Comparison of ENCODE assay signal across 12 cellular contexts in genomic region chr20:32034581-32035397, GRCh38. TPM values are rescaled to one million over a fixed set of nuclear protein-coding genes. Genes with fewer than 3 reads are reported as not detected.
DNase-seq lines count a peak whose midpoint lies in the region; ATAC-seq, FAIRE-seq and TF ChIP-seq lines count a peak whose summit lies in the region.
"Had no signal": no experiment of that assay in that cellular context is flagged by ENCODE, and none has a peak within 500 bp of the region (broad histone marks: within the 10 kb centered on the region; RNA-seq: fewer than 3 reads in every experiment).

No MANE protein-coding gene starts in this region.

- TF ChIP-seq CTCF in A549 (IDR thresholded peaks at IDR 0.05) (peak; percentile 7; the same call in 1 of the 3 replicates), RWPE2 (IDR thresholded peaks at IDR 0.05; ENCODE audit: poor library complexity, severe bottlenecking) (peak; percentile 62), sigmoid colon (IDR thresholded peaks at IDR 0.05) (no peak)

- POLR2A ChIA-PET in A549 (lab: Yijun Ruan, JAX): no interaction called here

- H3K9me3 ChIP-seq in A549 (no peaks in the 10 kb centered on the region), RWPE2 (ENCODE audit: severe bottlenecking) (no peaks in the 10 kb centered on the region), sigmoid colon (no peaks in the 10 kb centered on the region)
- H3K9me3 ChIP-seq: thoracic aorta had no signal

- H3K4me2 ChIP-seq in A549: no peak overlapping the region

- FAIRE-seq in A549 (lab: Jason Lieb, UNC): no peak
- peak; percentile 56 for FAIRE-seq in GM12891 (lab: Jason Lieb, UNC)

- H3K27me3 ChIP-seq in RWPE2 (ENCODE audit: insufficient read depth, poor library complexity, severe bottlenecking) (peaks cover 56% of the 10 kb centered on the region), sigmoid colon (peaks cover 10 to 80% (median 39%) of the 10 kb centered on the region in 3 donors)

- 22% methylated on average over 8 of the region's 9 CpGs for WGBS in A549 (ENCODE audit: missing lambda C conversion rate)
- WGBS in sigmoid colon, 2 donors: 38 to 51% methylated on average over 9 of the region's 9 CpGs

- H3K36me3 ChIP-seq in RWPE2 (ENCODE audit: low read depth) (no peaks in the 10 kb centered on the region), sigmoid colon (no peaks in the 10 kb centered on the region)
- H3K36me3 ChIP-seq: thoracic aorta had no signal

- peaks cover 16% of the 10 kb centered on the region; the same call in 2 of the 3 replicates for H3K4me1 ChIP-seq in A549
- H3K4me1 ChIP-seq in RWPE2 (ENCODE audit: insufficient read depth, poor library complexity, severe bottlenecking): peaks cover 4% of the 10 kb centered on the region
- H3K4me1 ChIP-seq in sigmoid colon: peaks cover 0 to 10% (median 8%) of the 10 kb centered on the region in 4 donors

- TF ChIP-seq EP300 in A549 (IDR thresholded peaks at IDR 0.05) (no peak), sigmoid colon (IDR thresholded peaks at IDR 0.05) (no peak)

- TF ChIP-seq RAD21 in A549 (conservative IDR thresholded peaks at IDR 0.05 in 1 of 2, IDR thresholded peaks at IDR 0.05 in 1 of 2): peak; percentile 26 to 52; a peak in 3 of 5 replicates

- DNase-seq in A549 (ENCODE audit: low read depth in 1 of 2, low spot score in 1 of 2) (peak in 1 of 2 experiments; percentile 21), GM12891 (ENCODE audit: insufficient read length, low spot score) (no peak), RWPE2 (ENCODE audit: low spot score) (peak; percentile 71), Right ventricle myocardium superior (no peak), sigmoid colon (no peak), GOT3 (lab: John Stamatoyannopoulos, UW) (no peak)
- no peak for DNase-seq in activated CD4-positive, alpha-beta T cell treated with anti-CD3 and anti-CD28 coated beads, Interleukin-2, amount 50 U/mL, for 48 hours
- DNase-seq: activated T-cell treated with anti-CD3 and anti-CD28 coated beads, Interleukin-2, amount 50 U/mL, for 1 hour had no signal

- intact Hi-C loops in Right ventricle myocardium superior (cut with DNase I) (loop anchor here (5.0 to 10.0 kb wide), 3 partner anchors 82 to 210 kb away; partner anchors contain the start of gene PDRG1), sigmoid colon (cut with DNase I) (loop anchor here (5.0 kb wide), 1 partner anchor 182 kb away; no protein-coding TSS in a partner anchor)

- peak in 1 of 2 experiments; percentile 30; a peak in 1 of 6 replicates for ATAC-seq in A549
- ATAC-seq in RWPE2 (ENCODE audit: low read depth): peak; percentile 26; the same call in 1 of the 3 replicates
- peak; percentile 61 for ATAC-seq in Right ventricle myocardium superior (ENCODE audit: poor library complexity)
- ATAC-seq in HG03565 (IDR thresholded peaks at IDR 0.05; ENCODE audit: unreplicated experiment): no peak

- no peak for TF ChIP-seq POLR2A in A549 (IDR thresholded peaks at IDR 0.05; ENCODE audit: low read length)
- no peak for TF ChIP-seq POLR2A in GM12891 (IDR thresholded peaks at IDR 0.05; ENCODE audit: low read depth, low read length)
- no peak for TF ChIP-seq POLR2A in sigmoid colon (IDR thresholded peaks at IDR 0.05)

- no peak overlapping the region for H3K4me3 ChIP-seq in A549
- no peak overlapping the region for H3K4me3 ChIP-seq in RWPE2 (ENCODE audit: severe bottlenecking)
- no peak overlapping the region for H3K4me3 ChIP-seq in sigmoid colon
- H3K4me3 ChIP-seq: thoracic aorta had no signal

- no peak overlapping the region for H3K27ac ChIP-seq in A549
- H3K27ac ChIP-seq in RWPE2 (ENCODE audit: poor library complexity, severe bottlenecking): no peak overlapping the region
- no peak overlapping the region for H3K27ac ChIP-seq in sigmoid colon
- H3K27ac ChIP-seq: thoracic aorta had no signal

- CTCF ChIA-PET in A549 (lab: Yijun Ruan, JAX): interaction anchor here (0.6 to 10.4 kb wide), 15 partner anchors 9 to 311 kb away, joined by 3 to 193 read pairs (median 5); partner anchors contain the start of genes BCL2L1 and PDRG1

TF ChIP-seq in A549, 52 proteins besides CTCF, POLR2A, EP300 and RAD21 (continues in another document):
- no peak for TF ChIP-seq PBX3 (IDR thresholded peaks at IDR 0.05)
- no peak for TF ChIP-seq MAX (IDR thresholded peaks at IDR 0.05)
- TF ChIP-seq ZSCAN20 (CRISPR knock-in tag; IDR thresholded peaks at IDR 0.05): no peak
- no peak for TF ChIP-seq HDAC2 (IDR thresholded peaks at IDR 0.05)
- TF ChIP-seq BHLHE40 (IDR thresholded peaks at IDR 0.05; ENCODE audit: low read depth, low read length): no peak
- no peak for TF ChIP-seq ATOH8 (CRISPR knock-in tag; IDR thresholded peaks at IDR 0.05; ENCODE audit: low read depth)
- TF ChIP-seq RCOR1 (IDR thresholded peaks at IDR 0.05; ENCODE audit: low read depth, low read length): no peak

TF ChIP-seq in GM12891, 5 proteins besides CTCF, POLR2A, EP300 and RAD21:
- TF ChIP-seq POU2F2 (IDR thresholded peaks at IDR 0.05; ENCODE audit: low read depth, low read length) (no peak), SPI1 (IDR thresholded peaks at IDR 0.05; ENCODE audit: low read depth, low read length) (no peak), TAF1 (IDR thresholded peaks at IDR 0.05; ENCODE audit: low read depth, low read length) (no peak), PAX5 (IDR thresholded peaks at IDR 0.05; ENCODE audit: insufficient read depth, low read length, severe bottlenecking) (no peak), POLR2AphosphoS5 (IDR thresholded peaks at IDR 0.05; ENCODE audit: low read depth, low read length) (no peak)
TF ChIP-seq in GM12891: peak in this region for 0.

RNA-seq across cellular contexts. Expression of gene HCK, which starts 17.3 kb away (rescaled TPM):
- polyA plus RNA-seq in A549 (2011; rRNA removed) (0.06 and 0.07 TPM in 2 replicates), A549 (2017; fragmentation: RNase III; extraction: RNeasy Plus Mini Kit Qiagen cat#74134 plus additional on column Dnase treatment) (0.07 TPM in 1 of 3 replicates, not detected in the others), sigmoid colon (10 to 100 TPM; 17.5 to 25.8 (median 20.6) TPM)
- not detected in 2 replicates for polyA plus RNA-seq in A549 (2012; cell fraction: cytosol; rRNA removed)
- polyA plus RNA-seq in A549 (2012; cell fraction: nucleus; rRNA removed): 0.05 TPM in 1 of 2 replicates, not detected in the other
- polyA minus RNA-seq in A549 (2011; rRNA and poly(A)+ RNA removed): 0.15 and 0.25 TPM in 2 replicates
- polyA plus RNA-seq in GM12891 (2012; ENCODE audit: low read depth, missing spikeins): 42.0 TPM
- total RNA-seq in Right ventricle myocardium superior (4.9 TPM), sigmoid colon (10 to 100 TPM in 2 of 4 donors, 1 to 10 TPM in 2; 8.6 to 28.0 (median 10.7) TPM)
- total RNA-seq: Daoy, glomerular endothelial cell had no signal

RNA-seq across cellular contexts. Expression of gene CCM2L, which starts 24.6 kb away (rescaled TPM):
- polyA plus RNA-seq in A549 (2011; rRNA removed): 0.05 and 0.13 TPM in 2 replicates
- polyA plus RNA-seq in A549 (2012; cell fraction: cytosol; rRNA removed): 0.05 and 0.27 TPM in 2 replicates
- 0.12 and 0.17 TPM in 2 replicates for polyA plus RNA-seq in A549 (2012; cell fraction: nucleus; rRNA removed)
- 0.13 to 0.32 TPM (median 0.18 TPM) in 3 replicates for polyA plus RNA-seq in A549 (2017; fragmentation: RNase III; extraction: RNeasy Plus Mini Kit Qiagen cat#74134 plus additional on column Dnase treatment)
- polyA minus RNA-seq in A549 (2011; rRNA and poly(A)+ RNA removed): not detected in 2 replicates
- not detected for polyA plus RNA-seq in GM12891 (2012; ENCODE audit: low read depth, missing spikeins)
- 8.5 TPM for total RNA-seq in Right ventricle myocardium superior
- total RNA-seq in sigmoid colon: 1 to 10 TPM; 2.3 to 5.8 (median 4.0) TPM
- 1 to 10 TPM in 2 of 3 donors, under 1 TPM in 1; 0.46 to 2.5 (median 1.2) TPM for polyA plus RNA-seq in sigmoid colon

Comparison
In these comparisons a context has a peak if more than half of its experiments do, and no peak if none do; other contexts are left out.
1. CTCF ChIP-seq: peak in A549 (single experiment) and RWPE2 (single experiment); none in sigmoid colon (0 of 4).